ENCODE assay signal across 16 cellular contexts in the genomic region with DNA sequence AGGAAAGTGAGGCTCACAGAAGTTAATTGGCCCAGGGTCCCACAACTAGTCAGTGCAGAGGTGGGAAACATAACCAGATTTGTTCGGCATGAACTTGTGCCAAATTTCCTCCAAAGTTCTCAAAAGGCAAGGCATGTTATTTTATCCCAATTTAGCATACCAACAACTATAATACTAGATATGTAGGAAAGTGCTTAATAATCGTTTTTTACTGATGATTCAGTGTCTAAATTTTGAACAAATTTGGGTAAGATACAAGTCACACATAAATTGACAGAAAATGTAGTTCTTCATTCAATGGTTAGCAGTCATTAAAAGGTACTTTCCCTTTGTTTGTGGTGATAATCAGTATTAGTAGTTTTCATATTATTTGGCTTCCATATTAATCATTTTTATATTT. TPM values are rescaled to one million over a fixed set of nuclear protein-coding genes. Genes with fewer than 3 reads are reported as not detected.
A peak's percentile ranks its signal among the peaks of the same experiment; 100 is the strongest.
DNase-seq lines count a peak whose midpoint lies in the region; ATAC-seq and TF ChIP-seq lines count a peak whose summit lies in the region.
"Had no signal": no experiment of that assay in that cellular context is flagged by ENCODE, and none has a peak within 500 bp of the region (broad histone marks: within the 10 kb centered on the region; RNA-seq: fewer than 3 reads in every experiment).

No MANE protein-coding gene starts in this region.

- no peak overlapping the region for H2AFZ ChIP-seq in GM23338
- no peak overlapping the region for H2AFZ ChIP-seq in mesenchymal stem cell (ENCODE audit: low read depth, low read length)

- TF ChIP-seq CTCF in GM23338 (conservative IDR thresholded peaks at IDR 0.05; ENCODE audit: low read depth in 2 of 2), result no peak

- H3K36me3 ChIP-seq in GM23338 (ENCODE audit: insufficient read depth) (no peaks in the 10 kb centered on the region), mesenchymal stem cell (ENCODE audit: control insufficient read depth in 1 of 2, insufficient read depth in 2 of 2, low read depth in 1 of 2, low read length in 2 of 2) (peaks cover 0 to 53% of the 10 kb centered on the region in 2 experiments)

- no peak overlapping the region for H3K9ac ChIP-seq in mesenchymal stem cell (ENCODE audit: low read length)

- H3K79me1 ChIP-seq in mesenchymal stem cell (replicated peaks; ENCODE audit: low read length, poor library complexity, severe bottlenecking), result no peaks in the 10 kb centered on the region

- POLR2A ChIA-PET in activated CD4-positive, alpha-beta memory T cell treated with anti-CD3 and anti-CD28 coated beads, Interleukin-2, amount 10 ng/mL, durations not matched to agents 7 days and 5 days (lab: Charles Lee), result no interaction called here

- H4K8ac ChIP-seq in mesenchymal stem cell (ENCODE audit: low read length), result no peak overlapping the region

- H3K79me2 ChIP-seq in GM23338 (replicated peaks; ENCODE audit: insufficient read depth), result no peaks in the 10 kb centered on the region

- H3K4me1 Mint-ChIP-seq in GM23338 (peaks cover 22% of the 10 kb centered on the region; the same call in 2 of the 3 replicates), T-helper 17 cell (peaks cover 22% of the 10 kb centered on the region)
- H3K4me1 Mint-ChIP-seq in activated CD4-positive, alpha-beta memory T cell treated with anti-CD3 and anti-CD28 coated beads, Interleukin-2, amount 10 ng/mL, durations not matched to agents 7 days and 5 days, result peaks cover 16% of the 10 kb centered on the region

- H3K23ac ChIP-seq in mesenchymal stem cell (ENCODE audit: low read length in 2 of 2), result no peak overlapping the region

- H4K20me1 ChIP-seq in GM23338 (replicated peaks; ENCODE audit: insufficient read depth), result no peaks in the 10 kb centered on the region

- H3F3A ChIP-seq in GM23338 (replicated peaks; ENCODE audit: low read depth), result no peaks in the 10 kb centered on the region

- no peak overlapping the region for H3K27ac Mint-ChIP-seq in GM23338
- peak overlapping the region; percentile 62 for H3K27ac Mint-ChIP-seq in T-helper 17 cell
- H3K27ac Mint-ChIP-seq in activated CD4-positive, alpha-beta memory T cell treated with anti-CD3 and anti-CD28 coated beads, Interleukin-2, amount 10 ng/mL, durations not matched to agents 7 days and 5 days, result no peak overlapping the region
- H3K27ac Mint-ChIP-seq: CD4-positive, alpha-beta T cell; HFFc6 had no signal

- H3K36me3 Mint-ChIP-seq in GM23338 (ENCODE audit: low read depth) (peaks cover 9% of the 10 kb centered on the region; the same call in 2 of the 3 replicates), T-helper 17 cell (ENCODE audit: low read depth) (peaks cover 16% of the 10 kb centered on the region)
- peaks cover 34% of the 10 kb centered on the region for H3K36me3 Mint-ChIP-seq in activated CD4-positive, alpha-beta memory T cell treated with anti-CD3 and anti-CD28 coated beads, Interleukin-2, amount 10 ng/mL, durations not matched to agents 7 days and 5 days (ENCODE audit: low read depth)

- H3K4me1 ChIP-seq in GM23338 (ENCODE audit: insufficient read depth) (peaks cover 7% of the 10 kb centered on the region; the same call in 1 of the 2 replicates), mesenchymal stem cell (ENCODE audit: control insufficient read depth, insufficient read depth, low read depth, low read length) (peaks cover 3% of the 10 kb centered on the region)

- CTCF ChIA-PET in activated CD4-positive, alpha-beta memory T cell treated with anti-CD3 and anti-CD28 coated beads, Interleukin-2, amount 10 ng/mL, durations not matched to agents 7 days and 5 days (lab: Charles Lee), result no interaction called here

- no peak overlapping the region for H2BK12ac ChIP-seq in mesenchymal stem cell (ENCODE audit: low read length in 2 of 2)

- H3K27me3 Mint-ChIP-seq in GM23338 (ENCODE audit: insufficient read depth, low read depth, poor library complexity) (no peaks in the 10 kb centered on the region), T-helper 17 cell (no peaks in the 10 kb centered on the region)
- H3K27me3 Mint-ChIP-seq in activated CD4-positive, alpha-beta memory T cell treated with anti-CD3 and anti-CD28 coated beads, Interleukin-2, amount 10 ng/mL, durations not matched to agents 7 days and 5 days, result no peaks in the 10 kb centered on the region
- H3K27me3 Mint-ChIP-seq: CD4-positive, alpha-beta T cell had no signal

- H3K9me3 ChIP-seq in T-helper 17 cell (ENCODE audit: control insufficient read depth, low read length, poor library complexity, severe bottlenecking), result no peaks in the 10 kb centered on the region
- no peaks in the 10 kb centered on the region for H3K9me3 ChIP-seq in mesenchymal stem cell (ENCODE audit: control insufficient read depth, low read length)
- H3K9me3 ChIP-seq: Caco-2 had no signal

- no peak overlapping the region for H3K18ac ChIP-seq in mesenchymal stem cell (ENCODE audit: low read depth in 1 of 2, low read length in 2 of 2)

- H3K4me2 ChIP-seq in GM23338 (no peak overlapping the region), mesenchymal stem cell (ENCODE audit: low read length, poor library complexity, severe bottlenecking) (no peak overlapping the region)

- peak overlapping the region; percentile 50; the same call in 1 of the 2 replicates for H3K27ac ChIP-seq in GM23338 (ENCODE audit: low read depth)
- H3K27ac ChIP-seq in mesenchymal stem cell (ENCODE audit: low read length, poor library complexity, severe bottlenecking), result no peak overlapping the region
- H3K27ac ChIP-seq: C4-2B had no signal

- H3K4me3 Mint-ChIP-seq in GM23338 (no peak overlapping the region), T-helper 17 cell (no peak overlapping the region)
- no peak overlapping the region for H3K4me3 Mint-ChIP-seq in activated CD4-positive, alpha-beta memory T cell treated with anti-CD3 and anti-CD28 coated beads, Interleukin-2, amount 10 ng/mL, durations not matched to agents 7 days and 5 days
- H3K4me3 Mint-ChIP-seq: CD4-positive, alpha-beta T cell; HFFc6 had no signal

- DNase-seq in GM23338 (ENCODE audit: low spot score) (no peak), T-helper 17 cell (no peak), mesenchymal stem cell (no peak), NOMO-1 treated with dmso at 0.1 percent for 144 hours (lab: John Stamatoyannopoulos, UW; ENCODE audit: unreplicated experiment) (no peak)
- DNase-seq in activated CD4-positive, alpha-beta memory T cell treated with anti-CD3 and anti-CD28 coated beads, Interleukin-2, amount 10 ng/mL, durations not matched to agents 7 days and 5 days, result no peak
- DNase-seq: AML-193; Caco-2; CD4-positive, alpha-beta T cell; GDM1; GOT3; H7; HFFc6; KBM-7 had no signal

- no peaks in the 10 kb centered on the region for H3K9me3 Mint-ChIP-seq in GM23338
- peaks cover 3% of the 10 kb centered on the region for H3K9me3 Mint-ChIP-seq in activated CD4-positive, alpha-beta memory T cell treated with anti-CD3 and anti-CD28 coated beads, Interleukin-2, amount 10 ng/mL, durations not matched to agents 7 days and 5 days
- H3K9me3 Mint-ChIP-seq: CD4-positive, alpha-beta T cell; HFFc6 had no signal

- no peak overlapping the region for H2BK15ac ChIP-seq in mesenchymal stem cell (ENCODE audit: low read depth, poor library complexity, severe bottlenecking)

- no peak overlapping the region for H3K4me3 ChIP-seq in GM23338
- no peak overlapping the region for H3K4me3 ChIP-seq in mesenchymal stem cell (ENCODE audit: insufficient read depth in 1 of 2, low read depth in 1 of 2, low read length in 2 of 2)

- ATAC-seq in GM23338 (no peak), T-helper 17 cell (no peak), HG03108 (IDR thresholded peaks at IDR 0.05; ENCODE audit: unreplicated experiment) (no peak)
- ATAC-seq: HCT116 had no signal

- H4K91ac ChIP-seq in mesenchymal stem cell (ENCODE audit: low read length), result no peak overlapping the region

- WGBS in mesenchymal stem cell, result 100% methylated on average over 1 of the region's 2 CpGs

- H3K27me3 ChIP-seq in GM23338 (ENCODE audit: insufficient read depth) (no peaks in the 10 kb centered on the region), mesenchymal stem cell (ENCODE audit: control insufficient read depth in 1 of 2, insufficient read depth in 1 of 2, low read length in 2 of 2) (no peaks in the 10 kb centered on the region)

- no peak overlapping the region for H3K14ac ChIP-seq in mesenchymal stem cell (ENCODE audit: low read length in 2 of 2)

- peak overlapping the region; percentile 99 for H2AK5ac ChIP-seq in mesenchymal stem cell (ENCODE audit: low read length, severe bottlenecking)

- no peak overlapping the region for H3K4ac ChIP-seq in mesenchymal stem cell (ENCODE audit: low read depth in 1 of 2, low read length in 2 of 2)

- no peaks in the 10 kb centered on the region for H3K9me2 ChIP-seq in GM23338 (ENCODE audit: insufficient read depth)

- no peak overlapping the region for H2BK120ac ChIP-seq in mesenchymal stem cell (ENCODE audit: low read depth, low read length)

- no peak overlapping the region for H2BK5ac ChIP-seq in mesenchymal stem cell (ENCODE audit: low read depth, low read length, poor library complexity, severe bottlenecking)

RNA-seq across cellular contexts. Expression of gene CYBRD1, which starts 38.5 kb away (rescaled TPM):
- total RNA-seq in GM23338 (2014; rRNA removed; shearing (Covaris generic)), result 5.3 and 8.2 TPM in 2 replicates
- 3.4 and 3.7 TPM in 2 replicates for polyA plus RNA-seq in GM23338 (2016; fragmentation: Nextera tagmentation; extraction: Ambion mirVana)
- total RNA-seq in T-helper 17 cell, result 1 to 10 TPM in 1 of 2 donors, under 1 TPM in 1; 0.44 to 1.3 TPM
- 70.7 TPM for polyA plus RNA-seq in mesenchymal stem cell (2013, experiment 1 of 2)
- 74.4 TPM for polyA plus RNA-seq in mesenchymal stem cell (2013, experiment 2 of 2)
- under 1 TPM; 0.88 to 0.93 TPM for total RNA-seq in activated CD4-positive, alpha-beta memory T cell treated with anti-CD3 and anti-CD28 coated beads, Interleukin-2, amount 10 ng/mL, durations not matched to agents 7 days and 5 days

RNA-seq across cellular contexts. Expression of gene DCAF17, which starts 49.8 kb away (rescaled TPM):
- total RNA-seq in GM23338 (2014; rRNA removed; shearing (Covaris generic)), result 34.3 and 37.3 TPM in 2 replicates
- polyA plus RNA-seq in GM23338 (2016; fragmentation: Nextera tagmentation; extraction: Ambion mirVana), result 10.9 and 11.0 TPM in 2 replicates
- 10 to 100 TPM; 17.3 to 17.5 TPM for total RNA-seq in T-helper 17 cell
- polyA plus RNA-seq in mesenchymal stem cell (2013, experiment 1 of 2), result 5.9 TPM
- polyA plus RNA-seq in mesenchymal stem cell (2013, experiment 2 of 2), result 6.7 TPM
- 10 to 100 TPM; 12.8 to 14.8 TPM for total RNA-seq in activated CD4-positive, alpha-beta memory T cell treated with anti-CD3 and anti-CD28 coated beads, Interleukin-2, amount 10 ng/mL, durations not matched to agents 7 days and 5 days

RNA-seq across cellular contexts. Expression of gene METTL8, which starts 50.0 kb away (rescaled TPM):
- total RNA-seq in GM23338 (2014; rRNA removed; shearing (Covaris generic)), result 54.4 and 60.9 TPM in 2 replicates
- 48.6 and 64.3 TPM in 2 replicates for polyA plus RNA-seq in GM23338 (2016; fragmentation: Nextera tagmentation; extraction: Ambion mirVana)
- total RNA-seq in T-helper 17 cell, result 10 to 100 TPM; 18.5 to 23.3 TPM
- 15.9 TPM for polyA plus RNA-seq in mesenchymal stem cell (2013, experiment 1 of 2)
- polyA plus RNA-seq in mesenchymal stem cell (2013, experiment 2 of 2), result 14.7 TPM
- 10 to 100 TPM; 13.6 to 20.0 TPM for total RNA-seq in activated CD4-positive, alpha-beta memory T cell treated with anti-CD3 and anti-CD28 coated beads, Interleukin-2, amount 10 ng/mL, durations not matched to agents 7 days and 5 days
